Comparison of ENCODE assay signal across 10 cellular contexts in the genomic region with DNA sequence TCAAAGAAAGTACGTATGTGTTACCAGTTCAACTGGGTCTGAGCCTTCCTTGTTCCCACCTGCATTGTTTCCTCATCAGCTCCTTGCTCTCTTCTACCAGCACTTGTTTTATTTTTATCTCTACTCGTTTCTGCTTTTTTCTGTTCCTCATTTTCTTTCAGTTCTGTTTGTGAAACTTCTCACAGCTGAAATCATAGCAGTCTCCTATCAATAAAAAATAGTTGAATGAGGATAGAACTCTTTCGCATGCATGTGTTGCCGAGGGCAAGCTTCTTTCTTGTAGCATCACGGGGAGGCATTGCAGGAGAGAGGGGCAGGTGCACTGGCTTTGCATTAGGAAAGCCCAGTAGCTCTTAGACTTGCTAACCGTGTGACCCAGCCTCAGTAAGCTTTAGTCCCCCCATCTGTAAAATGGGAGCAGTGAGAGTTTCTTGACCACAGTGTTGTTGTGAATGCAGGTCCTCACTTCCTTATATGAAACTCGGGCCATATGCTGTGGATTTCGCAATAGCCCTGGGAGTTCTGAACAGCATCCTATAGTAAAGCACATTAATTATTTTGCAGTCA. TPM values are rescaled to one million over a fixed set of nuclear protein-coding genes. Genes with fewer than 3 reads are reported as not detected.
A peak's percentile ranks its signal among the peaks of the same experiment; 100 is the strongest.
DNase-seq lines count a peak whose midpoint lies in the region; ATAC-seq and TF ChIP-seq lines count a peak whose summit lies in the region.
"Had no signal": no experiment of that assay in that cellular context is flagged by ENCODE, and none has a peak within 500 bp of the region (broad histone marks: within the 10 kb centered on the region; RNA-seq: fewer than 3 reads in every experiment).

No MANE protein-coding gene starts in this region.

- TF ChIP-seq EP300 in transverse colon (IDR thresholded peaks at IDR 0.05; ENCODE audit: low read depth): no peak

- H3K27ac ChIP-seq in uterus: no peak overlapping the region
- H3K27ac ChIP-seq in transverse colon: no peak overlapping the region
- H3K27ac ChIP-seq: parathyroid adenoma had no signal

- in situ Hi-C loops in transverse colon (cut with MboI; ENCODE audit: low pct_ligation_motif_present in 1 of 4, low pct_unique_long_range_greater_than_20kb in 1 of 4, low sequenced_read_pairs in 3 of 4): loop anchor here in 3 of 4 donors (10.0 to 25.0 kb wide), 3 partner anchors 247 to 278 kb away; partner anchors contain the start of gene GEMIN8 (in 3 of the 3)

- H3K4me3 ChIP-seq in uterus (no peak overlapping the region), transverse colon (no peak overlapping the region)

- ATAC-seq in natural killer cell: no peak
- no peak for ATAC-seq in natural killer cell treated with Interleukin-12 subunit alpha and Interleukin-12 subunit beta and Interleukin-15 and Interleukin-18, amount 100 ng/mL, for 72 hours
- ATAC-seq in HG02885 (IDR thresholded peaks at IDR 0.05; ENCODE audit: poor library complexity, unreplicated experiment): peak; percentile 73

- H3K27me3 Mint-ChIP-seq in natural killer cell (ENCODE audit: low read depth in 2 of 2): no peaks in the 10 kb centered on the region
- no peaks in the 10 kb centered on the region for H3K27me3 Mint-ChIP-seq in natural killer cell treated with Interleukin-12 subunit alpha and Interleukin-12 subunit beta and Interleukin-15 and Interleukin-18, amount 100 ng/mL, for 72 hours

- H3K4me3 Mint-ChIP-seq in natural killer cell: no peak overlapping the region
- H3K4me3 Mint-ChIP-seq in natural killer cell treated with Interleukin-12 subunit alpha and Interleukin-12 subunit beta and Interleukin-15 and Interleukin-18, amount 100 ng/mL, for 72 hours: no peak overlapping the region

- TF ChIP-seq CTCF in natural killer cell (IDR thresholded peaks at IDR 0.05): no peak
- TF ChIP-seq CTCF in uterus (IDR thresholded peaks at IDR 0.05): no peak
- no peak for TF ChIP-seq CTCF in transverse colon (IDR thresholded peaks at IDR 0.05)

- H3K9me3 Mint-ChIP-seq in natural killer cell: no peaks in the 10 kb centered on the region
- no peaks in the 10 kb centered on the region for H3K9me3 Mint-ChIP-seq in natural killer cell treated with Interleukin-12 subunit alpha and Interleukin-12 subunit beta and Interleukin-15 and Interleukin-18, amount 100 ng/mL, for 72 hours

- H3K36me3 ChIP-seq in uterus: peaks cover 0 to 2% of the 10 kb centered on the region in 2 donors
- no peaks in the 10 kb centered on the region for H3K36me3 ChIP-seq in transverse colon

- H3K27ac Mint-ChIP-seq in natural killer cell: peak overlapping the region; percentile 50 to 51
- H3K27ac Mint-ChIP-seq in natural killer cell treated with Interleukin-12 subunit alpha and Interleukin-12 subunit beta and Interleukin-15 and Interleukin-18, amount 100 ng/mL, for 72 hours: peak overlapping the region in 1 of 2 donors; percentile 40

- H3K27me3 ChIP-seq in uterus: no peaks in the 10 kb centered on the region
- H3K27me3 ChIP-seq in transverse colon: no peaks in the 10 kb centered on the region

- DNase-seq in natural killer cell (no peak), NAMALWA (ENCODE audit: low spot score) (peak; percentile 84), uterus (no peak), DMS79 treated with DMSO at 0.1 percent for 48 hours (lab: John Stamatoyannopoulos, UW) (no peak), transverse colon (no peak), DMS79 (lab: John Stamatoyannopoulos, UW) (no peak)
- DNase-seq in natural killer cell treated with Interleukin-12 subunit alpha and Interleukin-12 subunit beta and Interleukin-15 and Interleukin-18, amount 100 ng/mL, for 72 hours (ENCODE audit: low spot score): no peak
- DNase-seq: NCI-H526 had no signal

- H3K9me3 ChIP-seq in uterus (no peaks in the 10 kb centered on the region), transverse colon (no peaks in the 10 kb centered on the region)

- 56 to 74% methylated on average over 3 to 8 of the region's 8 CpGs for WGBS in transverse colon (ENCODE audit: low coverage in 1 of 2), 2 donors

- H3K4me1 ChIP-seq in uterus (no peaks in the 10 kb centered on the region), transverse colon (peaks cover 0 to 3% (median 0%) of the 10 kb centered on the region in 4 donors)
- H3K4me1 ChIP-seq: parathyroid adenoma had no signal

- intact Hi-C loops in natural killer cell (cut with micrococcal nuclease) (no loop called here), uterus (cut with DNase I; ENCODE audit: low total_unique reads) (no loop called here), transverse colon (cut with DNase I; ENCODE audit: low total_unique reads) (loop anchor here (10.0 kb wide), 1 partner anchor 276 kb away; no protein-coding TSS in a partner anchor)

- H3K4me1 Mint-ChIP-seq in natural killer cell: peaks cover 17% of the 10 kb centered on the region in 2 donors
- peaks cover 6 to 14% of the 10 kb centered on the region in 2 donors for H3K4me1 Mint-ChIP-seq in natural killer cell treated with Interleukin-12 subunit alpha and Interleukin-12 subunit beta and Interleukin-15 and Interleukin-18, amount 100 ng/mL, for 72 hours (ENCODE audit: low read depth in 2 of 2)

- no peak for TF ChIP-seq POLR2A in uterus (IDR thresholded peaks at IDR 0.05)
- TF ChIP-seq POLR2A in transverse colon (IDR thresholded peaks at IDR 0.05): no peak

- peaks cover 15% of the 10 kb centered on the region for H3K36me3 Mint-ChIP-seq in natural killer cell
- peaks cover 6% of the 10 kb centered on the region for H3K36me3 Mint-ChIP-seq in natural killer cell treated with Interleukin-12 subunit alpha and Interleukin-12 subunit beta and Interleukin-15 and Interleukin-18, amount 100 ng/mL, for 72 hours

RNA-seq across cellular contexts. Expression of gene OFD1, which starts 24.7 kb away (rescaled TPM):
- total RNA-seq in natural killer cell (10 to 100 TPM; 62.8 to 77.6 (median 74.9) TPM), uterus (100 to 1,000 TPM in 1 of 4 donors, 10 to 100 TPM in 3; 24.1 to 172 (median 49.7) TPM), transverse colon (100 to 1,000 TPM in 1 of 4 donors, 10 to 100 TPM in 3; 27.2 to 184 (median 62.8) TPM)
- 10 to 100 TPM; 39.1 to 46.1 TPM for total RNA-seq in natural killer cell treated with Interleukin-12 subunit alpha and Interleukin-12 subunit beta and Interleukin-15 and Interleukin-18, amount 100 ng/mL, for 72 hours

RNA-seq across cellular contexts. Expression of gene TRAPPC2, which starts 24.8 kb away (rescaled TPM):
- total RNA-seq in natural killer cell (10 to 100 TPM; 24.2 to 63.3 (median 42.4) TPM), uterus (10 to 100 TPM in 3 of 4 donors, 1 to 10 TPM in 1; 5.6 to 48.0 (median 22.8) TPM), transverse colon (10 to 100 TPM; 14.2 to 25.9 (median 15.1) TPM)
- 10 to 100 TPM; 27.5 to 32.0 TPM for total RNA-seq in natural killer cell treated with Interleukin-12 subunit alpha and Interleukin-12 subunit beta and Interleukin-15 and Interleukin-18, amount 100 ng/mL, for 72 hours

RNA-seq across cellular contexts. Expression of gene GPM6B, which starts 57.7 kb away (rescaled TPM):
- total RNA-seq in natural killer cell: not detected
- total RNA-seq in natural killer cell treated with Interleukin-12 subunit alpha and Interleukin-12 subunit beta and Interleukin-15 and Interleukin-18, amount 100 ng/mL, for 72 hours: not detected
- 10 to 100 TPM in 1 of 4 donors, 1 to 10 TPM in 2, under 1 TPM in 1; 0.59 to 44.1 (median 4.3) TPM for total RNA-seq in uterus
- 1 to 10 TPM; 1.5 to 7.6 (median 5.0) TPM for total RNA-seq in transverse colon
